ENCODE assay signal across 10 cellular contexts in genomic region chr16:30343491-30343820, GRCh38. TPM values are rescaled to one million over a fixed set of nuclear protein-coding genes. Genes with fewer than 3 reads are reported as not detected.
DNase-seq lines count a peak whose midpoint lies in the region; ATAC-seq, FAIRE-seq and TF ChIP-seq lines count a peak whose summit lies in the region.
"Not testable (repeated sequence)": the region's sequence is repeated elsewhere in the genome, so short reads cannot be mapped to it uniquely, and the experiment has no call there.
"Had no signal": no experiment of that assay in that cellular context is flagged by ENCODE, and none has a peak within 500 bp of the region (broad histone marks: within the 10 kb centered on the region; RNA-seq: fewer than 3 reads in every experiment).

No MANE protein-coding gene starts in this region.

- TF ChIP-seq EP300 in K562 (IDR thresholded peaks at IDR 0.05; ENCODE audit: low read length) = not testable (repeated sequence)

- BruUV-seq in K562 (replicated peaks; lab: Mats Ljungman, UMichigan) = not testable (repeated sequence)

- not testable (repeated sequence) for H3K9me3 ChIP-seq in DOHH2 (ENCODE audit: control insufficient read depth, insufficient read depth, low read length); MM.1S (replicated peaks; ENCODE audit: insufficient read depth, low read length); K562 (replicated peaks; ENCODE audit: control insufficient read depth, insufficient read depth, low read depth, low read length); right lobe of liver

- peak overlapping the region; percentile 98 for H2AFZ ChIP-seq in MM.1S (ENCODE audit: low read length)
- not testable (repeated sequence) for H2AFZ ChIP-seq in K562 (ENCODE audit: low read depth, low read length)

- ATAC-seq in K562 = not testable (repeated sequence)
- peak in 3 of 4 donors; percentile 21 to 44 (median 36) for ATAC-seq in right lobe of liver

- H3K4me3 ChIP-seq in DOHH2 (ENCODE audit: low read length) = peak overlapping the region; percentile 72
- peak overlapping the region; percentile 73 for H3K4me3 ChIP-seq in MM.1S (ENCODE audit: low read length)
- not testable (repeated sequence) for H3K4me3 ChIP-seq in K562, right lobe of liver

- not testable (repeated sequence) for H3F3A ChIP-seq in DOHH2 (ENCODE audit: control insufficient read depth, insufficient read depth); MM.1S (ENCODE audit: insufficient read depth, low read length)

- CTCF ChIA-PET in K562 (lab: Yijun Ruan, JAX; ENCODE audit: low intra/inter-chr PET ratio) = not testable (repeated sequence)

- FAIRE-seq in K562 (lab: Jason Lieb, UNC) = not testable (repeated sequence)

- H3K9me2 ChIP-seq in DOHH2 (replicated peaks; ENCODE audit: control insufficient read depth, low read length); MM.1S (replicated peaks; ENCODE audit: insufficient read depth, low read length): not testable (repeated sequence)

- H3K4me1 ChIP-seq in DOHH2 (ENCODE audit: control insufficient read depth, low read length) (peaks cover 46% of the 10 kb centered on the region), MM.1S (ENCODE audit: low read length) (peaks cover 14% of the 10 kb centered on the region), K562 (replicated peaks in 1 of 2; ENCODE audit: control insufficient read depth in 2 of 2, insufficient read depth in 2 of 2, low read length in 2 of 2) (peaks cover 0 to 19% of the 10 kb centered on the region in 2 experiments; a peak in 2 of 5 replicates), right lobe of liver (peaks cover 0 to 21% (median 6%) of the 10 kb centered on the region in 4 donors)

- not testable (repeated sequence) for TF ChIP-seq RAD21 in K562 (CRISPR knock-in tag; conservative IDR thresholded peaks at IDR 0.05 in 1 of 2, IDR thresholded peaks at IDR 0.05 in 1 of 2)

- not testable (repeated sequence) for H3K36me3 ChIP-seq in DOHH2 (ENCODE audit: control insufficient read depth, low read length); MM.1S (replicated peaks; ENCODE audit: insufficient read depth, low read length); K562 (ENCODE audit: control insufficient read depth, insufficient read depth, low read length)
- peaks cover 0 to 38% (median 7%) of the 10 kb centered on the region in 4 donors for H3K36me3 ChIP-seq in right lobe of liver

- H3K27ac ChIP-seq in DOHH2 (ENCODE audit: low read depth, low read length) (peak overlapping the region; percentile 69), MM.1S (ENCODE audit: low read length) (peak overlapping the region; percentile 78; the same call in 1 of the 2 replicates), right lobe of liver (peak overlapping the region in 2 of 3 donors; percentile 53 to 62)
- not testable (repeated sequence) for H3K27ac ChIP-seq in K562 (ENCODE audit: extremely low read depth, low read depth, low read length)

- DNase-seq in MM.1S = peak; percentile 87
- DNase-seq in RPMI8226 = peak; percentile 80
- not testable (repeated sequence) for DNase-seq in K562 (ENCODE audit: extremely low read depth in 1 of 4, low spot score in 3 of 4); right lobe of liver

- not testable (repeated sequence) for TF ChIP-seq CTCF in DOHH2 (IDR thresholded peaks at IDR 0.05; ENCODE audit: low read depth, low read length, poor library complexity, severe bottlenecking); MM.1S (IDR thresholded peaks at IDR 0.05; ENCODE audit: low read length); K562 (IDR thresholded peaks at IDR 0.05 in 2 of 3, conservative IDR thresholded peaks at IDR 0.05 in 1 of 3; ENCODE audit: insufficient read depth in 2 of 3, low read depth in 1 of 3, low read length in 3 of 3); right lobe of liver (IDR thresholded peaks at IDR 0.05)

- peaks cover 24% of the 10 kb centered on the region for H3K79me2 ChIP-seq in DOHH2 (ENCODE audit: control insufficient read depth, low read length)
- not testable (repeated sequence) for H3K79me2 ChIP-seq in MM.1S (ENCODE audit: low read length); K562 (ENCODE audit: control insufficient read depth, insufficient read depth, low read length)

- in situ Hi-C loops in K562 (cut with MboI) = not testable (repeated sequence)

- H4K20me1 ChIP-seq in DOHH2 (ENCODE audit: control insufficient read depth, insufficient read depth, low read depth, low read length); MM.1S (ENCODE audit: insufficient read depth, low read length); K562 (replicated peaks; ENCODE audit: control insufficient read depth, insufficient read depth, low read length): not testable (repeated sequence)

- not testable (repeated sequence) for H3K27me3 ChIP-seq in DOHH2 (ENCODE audit: control insufficient read depth, low read length); MM.1S (replicated peaks; ENCODE audit: insufficient read depth, low read length); K562 (ENCODE audit: control insufficient read depth in 2 of 2, insufficient read depth in 2 of 2, low read length in 2 of 2); right lobe of liver

- 22% methylated on average over 6 of the region's 11 CpGs for WGBS in K562 (ENCODE audit: insufficient coverage, low coverage, missing lambda C conversion rate)
- 36% methylated on average over 7 of the region's 11 CpGs for WGBS in right lobe of liver (ENCODE audit: insufficient coverage, low coverage, low lambda C conversion rate, missing lambda C conversion rate)

- not testable (repeated sequence) for TF ChIP-seq POLR2A in K562 (conservative IDR thresholded peaks at IDR 0.05); right lobe of liver (IDR thresholded peaks at IDR 0.05)

- H3K9ac ChIP-seq in MM.1S (ENCODE audit: low read length) = peak overlapping the region; percentile 70; the same call in 1 of the 2 replicates
- not testable (repeated sequence) for H3K9ac ChIP-seq in K562 (ENCODE audit: insufficient read depth in 1 of 2, low read depth in 2 of 2, low read length in 2 of 2)

- H3K9me1 ChIP-seq in K562 (ENCODE audit: control insufficient read depth, insufficient read depth, low read length) = not testable (repeated sequence)

- peak overlapping the region; percentile 80 for H3K4me2 ChIP-seq in DOHH2 (ENCODE audit: low read length)
- peak overlapping the region; percentile 100 for H3K4me2 ChIP-seq in MM.1S (ENCODE audit: low read depth, low read length)
- not testable (repeated sequence) for H3K4me2 ChIP-seq in K562 (ENCODE audit: insufficient read depth, low read length)

- POLR2A ChIA-PET in K562 (lab: Yijun Ruan, JAX) = not testable (repeated sequence)

- intact Hi-C loops in K562 (cut with micrococcal nuclease); right lobe of liver (cut with DNase I): not testable (repeated sequence)

RNA-seq across cellular contexts. Expression of gene CD2BP2, which starts 11.7 kb away (rescaled TPM):
- total RNA-seq in K562 (2011; cell fraction: chromatin; rRNA removed; ENCODE audit: low replicate concordance) = 34.0 and 85.0 TPM in 2 replicates
- total RNA-seq in K562 (2011; cell fraction: nucleolus; rRNA removed) = 46.0 and 46.2 TPM in 2 replicates
- total RNA-seq in K562 (2011; cell fraction: nucleoplasm; rRNA removed) = 40.7 and 40.8 TPM in 2 replicates
- total RNA-seq in K562 (2014; rRNA removed) (33.1 and 34.0 TPM in 2 replicates), K562 (2014; rRNA removed; fragmentation: Illumina TruSeq; extraction: Trizol) (28.7 and 35.6 TPM in 2 replicates), K562 (2015; rRNA removed; fragmentation: Illumina TruSeq; extraction: Trizol) (37.3 and 38.0 TPM in 2 replicates), K562 (2021) (40.8 and 51.1 TPM in 2 replicates), right lobe of liver (10 to 100 TPM; 14.8 to 23.8 (median 18.2) TPM)
- polyA plus RNA-seq in K562 (2011; rRNA removed) (21.5 and 25.8 TPM in 2 replicates), K562 (2014; fragmentation: Illumina TruSeq; extraction: Trizol) (30.1 and 32.8 TPM in 2 replicates), K562 (2014; fragmentation: Nextera tagmentation; extraction: Ambion mirVana) (1 to 10 TPM; 3.9 to 5.0 TPM), K562 (2014; rRNA removed) (41.0 and 46.6 TPM in 2 replicates)
- polyA plus RNA-seq in K562 (2011; cell fraction: cytosol; rRNA removed) = 20.4 and 25.3 TPM in 2 replicates
- 47.9 and 65.8 TPM in 2 replicates for polyA plus RNA-seq in K562 (2011; cell fraction: nucleus; rRNA removed)
- polyA plus RNA-seq in K562 (2012) = 31.3 and 33.2 TPM in 2 replicates
- polyA minus RNA-seq in K562 (2011; rRNA and poly(A)+ RNA removed) = 14.2 and 15.3 TPM in 2 replicates
- polyA minus RNA-seq in K562 (2011; cell fraction: cytosol; rRNA and poly(A)+ RNA removed) = 6.8 and 8.4 TPM in 2 replicates
- 12.0 and 17.3 TPM in 2 replicates for polyA minus RNA-seq in K562 (2011; cell fraction: nucleus; rRNA and poly(A)+ RNA removed)

RNA-seq across cellular contexts. Expression of gene TBC1D10B, which starts 26.8 kb away (rescaled TPM):
- 61.1 and 115 TPM in 2 replicates for total RNA-seq in K562 (2011; cell fraction: chromatin; rRNA removed; ENCODE audit: low replicate concordance)
- total RNA-seq in K562 (2011; cell fraction: nucleolus; rRNA removed) = 62.5 and 64.2 TPM in 2 replicates
- 60.7 and 73.4 TPM in 2 replicates for total RNA-seq in K562 (2011; cell fraction: nucleoplasm; rRNA removed)
- total RNA-seq in K562 (2014; rRNA removed) (28.9 and 37.9 TPM in 2 replicates), K562 (2014; rRNA removed; fragmentation: Illumina TruSeq; extraction: Trizol) (11.9 and 12.6 TPM in 2 replicates), K562 (2015; rRNA removed; fragmentation: Illumina TruSeq; extraction: Trizol) (16.9 and 17.5 TPM in 2 replicates), K562 (2021) (52.1 and 55.4 TPM in 2 replicates), right lobe of liver (10 to 100 TPM in 3 of 6 experiments, 1 to 10 TPM in 3; 7.9 to 12.3 (median 10.6) TPM)
- polyA plus RNA-seq in K562 (2011; rRNA removed) (11.5 and 13.7 TPM in 2 replicates), K562 (2014; fragmentation: Illumina TruSeq; extraction: Trizol) (24.4 and 28.4 TPM in 2 replicates), K562 (2014; fragmentation: Nextera tagmentation; extraction: Ambion mirVana) (1 to 10 TPM; 2.2 to 2.3 TPM), K562 (2014; rRNA removed) (24.0 and 27.9 TPM in 2 replicates)
- 20.5 and 29.5 TPM in 2 replicates for polyA plus RNA-seq in K562 (2011; cell fraction: cytosol; rRNA removed)
- polyA plus RNA-seq in K562 (2011; cell fraction: nucleus; rRNA removed) = 30.9 and 49.1 TPM in 2 replicates
- polyA plus RNA-seq in K562 (2012) = 33.7 and 38.6 TPM in 2 replicates
- polyA minus RNA-seq in K562 (2011; rRNA and poly(A)+ RNA removed) = 13.2 and 19.4 TPM in 2 replicates
- polyA minus RNA-seq in K562 (2011; cell fraction: cytosol; rRNA and poly(A)+ RNA removed) = 28.0 and 31.6 TPM in 2 replicates
- 12.7 and 15.8 TPM in 2 replicates for polyA minus RNA-seq in K562 (2011; cell fraction: nucleus; rRNA and poly(A)+ RNA removed)

RNA-seq across cellular contexts. Expression of gene MYL11, which starts 31.1 kb away (rescaled TPM):
- total RNA-seq in K562 (2011; cell fraction: chromatin; rRNA removed; ENCODE audit: low replicate concordance) = not detected in 2 replicates
- total RNA-seq in K562 (2011; cell fraction: nucleolus; rRNA removed) = not detected in 2 replicates
- not detected in 2 replicates for total RNA-seq in K562 (2011; cell fraction: nucleoplasm; rRNA removed)
- total RNA-seq in K562 (2014; rRNA removed) = 1.7 TPM in 1 of 2 replicates, not detected in the other
- not detected in 2 replicates for total RNA-seq in K562 (2014; rRNA removed; fragmentation: Illumina TruSeq; extraction: Trizol)
- total RNA-seq in K562 (2015; rRNA removed; fragmentation: Illumina TruSeq; extraction: Trizol) = 1.5 and 2.0 TPM in 2 replicates
- 1.5 and 1.7 TPM in 2 replicates for total RNA-seq in K562 (2021)
- polyA plus RNA-seq in K562 (2011; rRNA removed) = 0.31 TPM in 1 of 2 replicates, not detected in the other
- polyA plus RNA-seq in K562 (2011; cell fraction: cytosol; rRNA removed) = 0.15 and 1.0 TPM in 2 replicates
- polyA plus RNA-seq in K562 (2011; cell fraction: nucleus; rRNA removed) = 1.1 TPM in 1 of 2 replicates, not detected in the other
- polyA plus RNA-seq in K562 (2012) = 0.53 and 3.4 TPM in 2 replicates
- not detected in 2 replicates for polyA plus RNA-seq in K562 (2014; fragmentation: Illumina TruSeq; extraction: Trizol)
- under 1 TPM; 0.52 to 0.73 TPM for polyA plus RNA-seq in K562 (2014; fragmentation: Nextera tagmentation; extraction: Ambion mirVana)
- 0.62 TPM in 1 of 2 replicates, not detected in the other for polyA plus RNA-seq in K562 (2014; rRNA removed)
- polyA minus RNA-seq in K562 (2011; rRNA and poly(A)+ RNA removed) = not detected in 2 replicates
- not detected in 2 replicates for polyA minus RNA-seq in K562 (2011; cell fraction: cytosol; rRNA and poly(A)+ RNA removed)
- not detected in 2 replicates for polyA minus RNA-seq in K562 (2011; cell fraction: nucleus; rRNA and poly(A)+ RNA removed)
- 1 to 10 TPM in 1 of 6 experiments, not detected in 5; 1.4 TPM for total RNA-seq in right lobe of liver
- total RNA-seq: A172, B cell, Daoy, GM23338, HT-29 had no signal

RNA-seq across cellular contexts. Expression of gene SEPTIN1, which starts 38.9 kb away (rescaled TPM):
- 3.4 and 4.0 TPM in 2 replicates for total RNA-seq in K562 (2011; cell fraction: chromatin; rRNA removed; ENCODE audit: low replicate concordance)
- 2.5 and 4.2 TPM in 2 replicates for total RNA-seq in K562 (2011; cell fraction: nucleolus; rRNA removed)
- total RNA-seq in K562 (2011; cell fraction: nucleoplasm; rRNA removed) = 3.8 and 7.6 TPM in 2 replicates
- total RNA-seq in K562 (2014; rRNA removed) (2.3 and 3.0 TPM in 2 replicates), K562 (2014; rRNA removed; fragmentation: Illumina TruSeq; extraction: Trizol) (1.2 TPM in 2 replicates), K562 (2015; rRNA removed; fragmentation: Illumina TruSeq; extraction: Trizol) (0.69 and 0.72 TPM in 2 replicates), K562 (2021) (4.2 and 5.6 TPM in 2 replicates), right lobe of liver (1 to 10 TPM in 3 of 6 experiments, under 1 TPM in 3; 0.12 to 1.7 (median 0.93) TPM)
- polyA plus RNA-seq in K562 (2011; rRNA removed) (2.1 and 2.3 TPM in 2 replicates), K562 (2014; fragmentation: Illumina TruSeq; extraction: Trizol) (0.94 and 3.0 TPM in 2 replicates), K562 (2014; fragmentation: Nextera tagmentation; extraction: Ambion mirVana) (under 1 TPM in 1 of 2 experiments, not detected in 1; 0.23 TPM), K562 (2014; rRNA removed) (4.5 and 5.1 TPM in 2 replicates)
- 3.4 TPM in 2 replicates for polyA plus RNA-seq in K562 (2011; cell fraction: cytosol; rRNA removed)
- 6.0 and 6.8 TPM in 2 replicates for polyA plus RNA-seq in K562 (2011; cell fraction: nucleus; rRNA removed)
- 3.3 and 4.4 TPM in 2 replicates for polyA plus RNA-seq in K562 (2012)
- 0.42 and 1.3 TPM in 2 replicates for polyA minus RNA-seq in K562 (2011; rRNA and poly(A)+ RNA removed)
- 1.3 and 3.0 TPM in 2 replicates for polyA minus RNA-seq in K562 (2011; cell fraction: cytosol; rRNA and poly(A)+ RNA removed)
- polyA minus RNA-seq in K562 (2011; cell fraction: nucleus; rRNA and poly(A)+ RNA removed) = 1.4 and 1.8 TPM in 2 replicates
- total RNA-seq: A172, Daoy, HT-29 had no signal

RNA-seq across cellular contexts. Expression of gene ZNF48, which starts 51.8 kb away (rescaled TPM):
- total RNA-seq in K562 (2011; cell fraction: chromatin; rRNA removed; ENCODE audit: low replicate concordance) = 9.7 and 12.9 TPM in 2 replicates
- total RNA-seq in K562 (2011; cell fraction: nucleolus; rRNA removed) = 10.7 and 14.3 TPM in 2 replicates
- 6.7 and 7.0 TPM in 2 replicates for total RNA-seq in K562 (2011; cell fraction: nucleoplasm; rRNA removed)
- 8.6 and 10.8 TPM in 2 replicates for total RNA-seq in K562 (2014; rRNA removed)
- 3.3 and 3.4 TPM in 2 replicates for total RNA-seq in K562 (2014; rRNA removed; fragmentation: Illumina TruSeq; extraction: Trizol)
- total RNA-seq in K562 (2015; rRNA removed; fragmentation: Illumina TruSeq; extraction: Trizol) = 7.4 and 7.7 TPM in 2 replicates
- total RNA-seq in K562 (2021) = 9.0 and 11.6 TPM in 2 replicates
- 3.6 and 4.7 TPM in 2 replicates for polyA plus RNA-seq in K562 (2011; rRNA removed)
- polyA plus RNA-seq in K562 (2011; cell fraction: cytosol; rRNA removed) = 3.9 and 10.6 TPM in 2 replicates
- polyA plus RNA-seq in K562 (2011; cell fraction: nucleus; rRNA removed) = 4.6 and 11.2 TPM in 2 replicates
- 6.1 and 7.6 TPM in 2 replicates for polyA plus RNA-seq in K562 (2012)
- 4.6 and 8.2 TPM in 2 replicates for polyA plus RNA-seq in K562 (2014; fragmentation: Illumina TruSeq; extraction: Trizol)
- polyA plus RNA-seq in K562 (2014; fragmentation: Nextera tagmentation; extraction: Ambion mirVana) = under 1 TPM; 0.38 to 0.46 TPM
- 5.8 and 6.0 TPM in 2 replicates for polyA plus RNA-seq in K562 (2014; rRNA removed)
- 2.8 and 4.5 TPM in 2 replicates for polyA minus RNA-seq in K562 (2011; rRNA and poly(A)+ RNA removed)
- 3.7 and 5.3 TPM in 2 replicates for polyA minus RNA-seq in K562 (2011; cell fraction: cytosol; rRNA and poly(A)+ RNA removed)
- polyA minus RNA-seq in K562 (2011; cell fraction: nucleus; rRNA and poly(A)+ RNA removed) = 5.9 and 6.3 TPM in 2 replicates
- 1 to 10 TPM; 2.9 to 4.3 (median 3.9) TPM for total RNA-seq in right lobe of liver
